ENCODE assay signal across 17 cellular contexts in genomic region chr3:131957511-131957910, GRCh38.
"Had no signal": no experiment of that assay in that cellular context is flagged by ENCODE, and none has a peak within 500 bp of the region (broad histone marks: within the 10 kb centered on the region; RNA-seq: fewer than 3 reads in every experiment).

No MANE protein-coding gene starts in this region.

- H3K36me3 ChIP-seq: right atrium auricular region, tibial nerve, vagina had no signal

- H3K27ac ChIP-seq: right atrium auricular region, tibial nerve, vagina had no signal

- H3K4me1 Mint-ChIP-seq: activated B cell treated with CpG ODN at 0.5 μM for 24 hours; activated CD4-positive, alpha-beta T cell treated with anti-CD3 and anti-CD28 coated beads, Interleukin-2, amount 10 ng/mL, durations not matched to agents 24 days and 14 days; activated naive CD8-positive, alpha-beta T cell treated with anti-CD3 and anti-CD28 coated beads for 36 hours; stimulated activated naive B cell treated with anti-CD40 and anti-IgM and Interleukin-4, amounts not matched to agents 10 μg/mL and 1 μg/mL and 100 μg/mL, for 72 hours had no signal

- H3K4me3 Mint-ChIP-seq: activated B cell treated with CpG ODN at 0.5 μM for 24 hours; activated CD4-positive, alpha-beta T cell treated with anti-CD3 and anti-CD28 coated beads, Interleukin-2, amount 10 ng/mL, durations not matched to agents 24 days and 14 days; activated CD8-positive, alpha-beta T cell treated with anti-CD3 and anti-CD28 coated beads, Interleukin-2, amount 10 ng/mL, durations not matched to agents 7 days and 5 days; activated naive CD8-positive, alpha-beta T cell treated with anti-CD3 and anti-CD28 coated beads for 36 hours; activated T-cell treated with anti-CD3 and anti-CD28 coated beads, Interleukin-2, amount 50 U/mL, for 72 hours; natural killer cell treated with Interleukin-12 subunit alpha and Interleukin-12 subunit beta and Interleukin-15 and Interleukin-18, amount 100 ng/mL, for 72 hours; stimulated activated naive B cell treated with anti-CD40 and anti-IgM and Interleukin-4, amounts not matched to agents 10 μg/mL and 1 μg/mL and 100 μg/mL, for 72 hours had no signal

- DNase-seq: activated B cell treated with CpG ODN at 0.5 μM for 24 hours; activated CD4-positive, alpha-beta T cell treated with anti-CD3 and anti-CD28 coated beads, Interleukin-2, amount 10 ng/mL, durations not matched to agents 24 days and 14 days; activated CD8-positive, alpha-beta memory T cell treated with anti-CD3 and anti-CD28 coated beads, Interleukin-2, amount 50 U/mL, for 48 hours; activated CD8-positive, alpha-beta T cell treated with anti-CD3 and anti-CD28 coated beads, Interleukin-2, amount 10 ng/mL, durations not matched to agents 7 days and 5 days; activated naive CD8-positive, alpha-beta T cell treated with anti-CD3 and anti-CD28 coated beads for 36 hours; activated T-cell treated with anti-CD3 and anti-CD28 coated beads, Interleukin-2, amount 50 U/mL, for 72 hours; dermis blood vessel endothelial cell; hypothalamus; kidney glomerular epithelial cell; occipital lobe; stimulated activated CD4-positive, alpha-beta T cell treated with anti-CD3 and anti-CD28 coated beads, Interleukin-2, amount 100 ng/mL, for 48 hours; stimulated activated naive B cell treated with anti-CD40 and anti-IgM and Interleukin-4, amounts not matched to agents 10 μg/mL and 1 μg/mL and 100 μg/mL, for 72 hours had no signal

- H3K27ac Mint-ChIP-seq: activated B cell treated with CpG ODN at 0.5 μM for 24 hours; activated CD4-positive, alpha-beta T cell treated with anti-CD3 and anti-CD28 coated beads, Interleukin-2, amount 10 ng/mL, durations not matched to agents 24 days and 14 days; activated CD8-positive, alpha-beta T cell treated with anti-CD3 and anti-CD28 coated beads, Interleukin-2, amount 10 ng/mL, durations not matched to agents 7 days and 5 days; activated naive CD8-positive, alpha-beta T cell treated with anti-CD3 and anti-CD28 coated beads for 36 hours; activated T-cell treated with anti-CD3 and anti-CD28 coated beads, Interleukin-2, amount 50 U/mL, for 72 hours; natural killer cell treated with Interleukin-12 subunit alpha and Interleukin-12 subunit beta and Interleukin-15 and Interleukin-18, amount 100 ng/mL, for 72 hours; progenitor cell of endocrine pancreas; stimulated activated naive B cell treated with anti-CD40 and anti-IgM and Interleukin-4, amounts not matched to agents 10 μg/mL and 1 μg/mL and 100 μg/mL, for 72 hours had no signal

- H3K27me3 Mint-ChIP-seq: activated B cell treated with CpG ODN at 0.5 μM for 24 hours; activated CD4-positive, alpha-beta T cell treated with anti-CD3 and anti-CD28 coated beads, Interleukin-2, amount 10 ng/mL, durations not matched to agents 24 days and 14 days; progenitor cell of endocrine pancreas had no signal

- H3K9me3 Mint-ChIP-seq: activated CD4-positive, alpha-beta T cell treated with anti-CD3 and anti-CD28 coated beads, Interleukin-2, amount 10 ng/mL, durations not matched to agents 24 days and 14 days; activated naive CD8-positive, alpha-beta T cell treated with anti-CD3 and anti-CD28 coated beads for 36 hours had no signal

- H3K27me3 ChIP-seq: right atrium auricular region, tibial nerve, vagina had no signal

- H3K36me3 Mint-ChIP-seq: activated naive CD8-positive, alpha-beta T cell treated with anti-CD3 and anti-CD28 coated beads for 36 hours; natural killer cell treated with Interleukin-12 subunit alpha and Interleukin-12 subunit beta and Interleukin-15 and Interleukin-18, amount 100 ng/mL, for 72 hours; stimulated activated naive B cell treated with anti-CD40 and anti-IgM and Interleukin-4, amounts not matched to agents 10 μg/mL and 1 μg/mL and 100 μg/mL, for 72 hours had no signal

- H3K9me3 ChIP-seq: right atrium auricular region, tibial nerve, vagina had no signal

- H3K4me3 ChIP-seq: right atrium auricular region, tibial nerve, vagina had no signal

- ATAC-seq: activated CD8-positive, alpha-beta T cell treated with anti-CD3 and anti-CD28 coated beads, Interleukin-2, amount 10 ng/mL, durations not matched to agents 7 days and 5 days; activated T-cell treated with anti-CD3 and anti-CD28 coated beads, Interleukin-2, amount 50 U/mL, for 72 hours; natural killer cell treated with Interleukin-12 subunit alpha and Interleukin-12 subunit beta and Interleukin-15 and Interleukin-18, amount 100 ng/mL, for 72 hours; stimulated activated naive B cell treated with anti-CD40 and anti-IgM and Interleukin-4, amounts not matched to agents 10 μg/mL and 1 μg/mL and 100 μg/mL, for 72 hours had no signal

- H3K4me1 ChIP-seq: right atrium auricular region, tibial nerve, vagina had no signal
